In the genomic region with DNA sequence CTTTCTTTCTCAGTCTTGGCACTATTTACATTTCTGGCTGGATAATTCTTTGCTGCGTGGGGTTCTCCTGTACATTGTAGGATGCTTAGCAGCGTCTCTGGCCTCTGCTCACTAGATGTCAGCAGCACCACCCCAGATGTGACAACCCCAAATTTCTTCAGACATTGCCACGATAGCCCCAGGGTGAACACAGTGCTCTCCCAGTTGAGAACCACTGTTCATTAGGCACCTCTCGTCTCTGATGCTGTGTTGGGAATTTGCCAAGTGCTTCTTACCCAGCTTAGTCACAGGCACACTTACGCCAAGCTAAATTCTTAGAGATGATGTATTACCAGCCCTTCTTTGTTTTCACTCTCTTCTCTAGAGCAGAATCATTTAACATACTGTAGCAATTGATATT, we compare ENCODE assay signal across 2 cellular contexts.
A peak's percentile ranks its signal among the peaks of the same experiment; 100 is the strongest.
TF ChIP-seq lines count a peak whose summit lies in the region.

No MANE protein-coding gene starts in this region.

TF ChIP-seq in A549, 52 proteins besides CTCF, POLR2A, EP300 and RAD21:
- TF ChIP-seq, protein P1, sequence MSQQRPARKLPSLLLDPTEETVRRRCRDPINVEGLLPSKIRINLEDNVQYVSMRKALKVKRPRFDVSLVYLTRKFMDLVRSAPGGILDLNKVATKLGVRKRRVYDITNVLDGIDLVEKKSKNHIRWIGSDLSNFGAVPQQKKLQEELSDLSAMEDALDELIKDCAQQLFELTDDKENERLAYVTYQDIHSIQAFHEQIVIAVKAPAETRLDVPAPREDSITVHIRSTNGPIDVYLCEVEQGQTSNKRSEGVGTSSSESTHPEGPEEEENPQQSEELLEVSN (IDR thresholded peaks at IDR 0.05; ENCODE audit: borderline replicate concordance, low read depth): no peak
- TF ChIP-seq HOXB5 (CRISPR knock-in tag; IDR thresholded peaks at IDR 0.05) (no peak), BHLHE40 (IDR thresholded peaks at IDR 0.05; ENCODE audit: low read depth, low read length) (no peak), GATA3 (IDR thresholded peaks at IDR 0.05; ENCODE audit: borderline replicate concordance) (no peak), RFX5 (IDR thresholded peaks at IDR 0.05) (no peak), SMC3 (IDR thresholded peaks at IDR 0.05) (no peak), RARB (CRISPR knock-in tag; IDR thresholded peaks at IDR 0.05) (no peak), TFCP2L1 (CRISPR knock-in tag; IDR thresholded peaks at IDR 0.05) (no peak), POLR2AphosphoS2 (conservative IDR thresholded peaks at IDR 0.05; ENCODE audit: low read length) (no peak), CHD2 (IDR thresholded peaks at IDR 0.05; ENCODE audit: low read length, partially characterized antibody) (no peak), EHF (CRISPR knock-in tag; IDR thresholded peaks at IDR 0.05) (no peak), ZSCAN20 (CRISPR knock-in tag; IDR thresholded peaks at IDR 0.05) (no peak), ESRRA (IDR thresholded peaks at IDR 0.05; ENCODE audit: borderline replicate concordance, low read length) (no peak), RNF2 (IDR thresholded peaks at IDR 0.05; ENCODE audit: borderline replicate concordance, low read depth) (no peak), FOSB (CRISPR knock-in tag; IDR thresholded peaks at IDR 0.05) (no peak)
- TF ChIP-seq, protein P2, sequence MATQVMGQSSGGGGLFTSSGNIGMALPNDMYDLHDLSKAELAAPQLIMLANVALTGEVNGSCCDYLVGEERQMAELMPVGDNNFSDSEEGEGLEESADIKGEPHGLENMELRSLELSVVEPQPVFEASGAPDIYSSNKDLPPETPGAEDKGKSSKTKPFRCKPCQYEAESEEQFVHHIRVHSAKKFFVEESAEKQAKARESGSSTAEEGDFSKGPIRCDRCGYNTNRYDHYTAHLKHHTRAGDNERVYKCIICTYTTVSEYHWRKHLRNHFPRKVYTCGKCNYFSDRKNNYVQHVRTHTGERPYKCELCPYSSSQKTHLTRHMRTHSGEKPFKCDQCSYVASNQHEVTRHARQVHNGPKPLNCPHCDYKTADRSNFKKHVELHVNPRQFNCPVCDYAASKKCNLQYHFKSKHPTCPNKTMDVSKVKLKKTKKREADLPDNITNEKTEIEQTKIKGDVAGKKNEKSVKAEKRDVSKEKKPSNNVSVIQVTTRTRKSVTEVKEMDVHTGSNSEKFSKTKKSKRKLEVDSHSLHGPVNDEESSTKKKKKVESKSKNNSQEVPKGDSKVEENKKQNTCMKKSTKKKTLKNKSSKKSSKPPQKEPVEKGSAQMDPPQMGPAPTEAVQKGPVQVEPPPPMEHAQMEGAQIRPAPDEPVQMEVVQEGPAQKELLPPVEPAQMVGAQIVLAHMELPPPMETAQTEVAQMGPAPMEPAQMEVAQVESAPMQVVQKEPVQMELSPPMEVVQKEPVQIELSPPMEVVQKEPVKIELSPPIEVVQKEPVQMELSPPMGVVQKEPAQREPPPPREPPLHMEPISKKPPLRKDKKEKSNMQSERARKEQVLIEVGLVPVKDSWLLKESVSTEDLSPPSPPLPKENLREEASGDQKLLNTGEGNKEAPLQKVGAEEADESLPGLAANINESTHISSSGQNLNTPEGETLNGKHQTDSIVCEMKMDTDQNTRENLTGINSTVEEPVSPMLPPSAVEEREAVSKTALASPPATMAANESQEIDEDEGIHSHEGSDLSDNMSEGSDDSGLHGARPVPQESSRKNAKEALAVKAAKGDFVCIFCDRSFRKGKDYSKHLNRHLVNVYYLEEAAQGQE (IDR thresholded peaks at IDR 0.05): no peak

TF ChIP-seq in IMR-90, 13 proteins besides CTCF, POLR2A, EP300 and RAD21:
- TF ChIP-seq RCOR1 (IDR thresholded peaks at IDR 0.05; ENCODE audit: insufficient replicate concordance, low read length): no peak
- TF ChIP-seq BHLHE40 (IDR thresholded peaks at IDR 0.05; ENCODE audit: low read depth, low read length): peak; percentile 81
- no peak for TF ChIP-seq MAZ (IDR thresholded peaks at IDR 0.05; ENCODE audit: borderline replicate concordance, low read depth, low read length)
- no peak for TF ChIP-seq USF2 (IDR thresholded peaks at IDR 0.05; ENCODE audit: low read depth, low read length)
- peak; percentile 10; the same call in 1 of the 2 replicates for TF ChIP-seq SMC3 (IDR thresholded peaks at IDR 0.05; ENCODE audit: low read depth, low read length)
- 0 out of 2 replicates have a peak, but pooled peaks have one; percentile 10 for TF ChIP-seq FOS (IDR thresholded peaks at IDR 0.05; ENCODE audit: low read depth, low read length)
